ENCODE assay signal across 33 cellular contexts in genomic region chr3:69272537-69272936, GRCh38.
"Had no signal": no experiment of that assay in that cellular context is flagged by ENCODE, and none has a peak within 500 bp of the region (broad histone marks: within the 10 kb centered on the region; RNA-seq: fewer than 3 reads in every experiment).

No MANE protein-coding gene starts in this region.

- H3K36me3 ChIP-seq: adrenal gland, ascending aorta, cardiac muscle cell had no signal

- DNase-seq: activated B cell treated with CpG ODN at 0.5 μM for 24 hours; activated CD4-positive, alpha-beta memory T cell treated with anti-CD3 and anti-CD28 coated beads for 36 hours; activated CD4-positive, alpha-beta T cell treated with anti-CD3 and anti-CD28 coated beads for 4 hours; activated CD4-positive, alpha-beta T cell treated with anti-CD3 and anti-CD28 coated beads, Interleukin-2, amount 10 ng/mL, durations not matched to agents 24 days and 14 days; activated CD4-positive, alpha-beta T cell treated with anti-CD3 and anti-CD28 coated beads, Interleukin-2, amount 50 U/mL, for 1 hour; activated CD4-positive, alpha-beta T cell treated with anti-CD3 and anti-CD28 coated beads, Interleukin-2, amount 50 U/mL, for 4 hours; activated CD4-positive, CD25-positive, alpha-beta regulatory T cell treated with anti-CD3 and anti-CD28 coated beads, Interleukin-2, amount 50 U/mL, for 72 hours; activated CD8-positive, alpha-beta memory T cell treated with anti-CD3 and anti-CD28 coated beads, Interleukin-2, amount 50 U/mL, for 4 hours; activated CD8-positive, alpha-beta T cell treated with anti-CD3 and anti-CD28 coated beads for 36 hours; activated effector memory CD4-positive, alpha-beta T cell treated with anti-CD3 and anti-CD28 coated beads, Interleukin-2, amount 50 U/mL, for 16 hours; activated gamma-delta T cell treated with Interleukin-2 at 50 U/mL for 16 hours; activated naive CD4-positive, alpha-beta T cell; activated naive CD4-positive, alpha-beta T cell treated with anti-CD3 and anti-CD28 coated beads for 36 hours; activated naive CD4-positive, alpha-beta T cell treated with anti-CD3 and anti-CD28 coated beads, Interleukin-2, amount 50 U/mL, for 16 hours; activated naive CD8-positive, alpha-beta T cell treated with anti-CD3 and anti-CD28 coated beads for 36 hours; activated T-cell treated with anti-CD3 and anti-CD28 coated beads for 4 hours; activated T-cell treated with anti-CD3 and anti-CD28 coated beads, Interleukin-2, amount 50 U/mL, for 1 hour; activated T-cell treated with anti-CD3 and anti-CD28 coated beads, Interleukin-2, amount 50 U/mL, for 4 hours; activated T-cell treated with anti-CD3 and anti-CD28 coated beads, Interleukin-2, amount 50 U/mL, for 72 hours; adrenal gland; amygdala; anterior cingulate cortex; caudate nucleus; cerebellar nuclear complex; T-helper 1 cell; T-helper 2 cell; T-helper 9 cell had no signal

- H3K27me3 ChIP-seq: adrenal gland, ascending aorta, cardiac muscle cell had no signal

- H3K4me3 ChIP-seq: adrenal gland, ascending aorta, cardiac muscle cell had no signal

- FAIRE-seq: bronchial epithelial cell, TTC549 had no signal

- H3K9me3 ChIP-seq: adrenal gland, ascending aorta had no signal

- ATAC-seq: activated CD8-positive, alpha-beta T cell treated with anti-CD3 and anti-CD28 coated beads for 36 hours; activated naive CD4-positive, alpha-beta T cell treated with anti-CD3 and anti-CD28 coated beads, Interleukin-2, amount 50 U/mL, for 72 hours; activated T-cell treated with anti-CD3 and anti-CD28 coated beads, Interleukin-2, amount 50 U/mL, for 4 hours; activated T-cell treated with anti-CD3 and anti-CD28 coated beads, Interleukin-2, amount 50 U/mL, for 72 hours; activated T-helper 17 cell treated with anti-CD3 and anti-CD28 coated beads, Interleukin-2, amount 50 U/mL, for 72 hours had no signal

- H3K4me1 ChIP-seq: adrenal gland, ascending aorta had no signal

- H3K27ac ChIP-seq: adrenal gland, ascending aorta, cardiac muscle cell had no signal
